In genomic region chr15:74229686-74230085, GRCh38 we compare ENCODE assay signal across 30 cellular contexts. TPM values are rescaled to one million over a fixed set of nuclear protein-coding genes. Genes with fewer than 3 reads are reported as not detected.
"Had no signal": no experiment of that assay in that cellular context is flagged by ENCODE, and none has a peak within 500 bp of the region (broad histone marks: within the 10 kb centered on the region; RNA-seq: fewer than 3 reads in every experiment).

No MANE protein-coding gene starts in this region.

- H3K9me3 Mint-ChIP-seq: activated CD4-positive, alpha-beta T cell treated with anti-CD3 and anti-CD28 coated beads, Interleukin-2, amount 10 ng/mL, durations not matched to agents 24 days and 14 days; activated naive CD4-positive, alpha-beta T cell treated with anti-CD3 and anti-CD28 coated beads, Interleukin-2, amount 50 U/mL, for 72 hours; activated naive CD8-positive, alpha-beta T cell treated with anti-CD3 and anti-CD28 coated beads, Interleukin-2, amount 50 U/mL, for 24 hours; activated T-cell treated with anti-CD3 and anti-CD28 coated beads, Interleukin-2, amount 50 U/mL, for 4 hours; central memory CD8-positive, alpha-beta T cell; WTC11 had no signal

- H3K36me3 Mint-ChIP-seq: activated CD8-positive, alpha-beta memory T cell treated with anti-CD3 and anti-CD28 coated beads, Interleukin-2, amount 10 ng/mL, durations not matched to agents 7 days and 5 days; activated naive CD4-positive, alpha-beta T cell treated with anti-CD3 and anti-CD28 coated beads, Interleukin-2, amount 50 U/mL, for 72 hours; WTC11 had no signal

- DNase-seq: activated CD4-positive, alpha-beta T cell treated with anti-CD3 and anti-CD28 coated beads, Interleukin-2, amount 10 ng/mL, durations not matched to agents 24 days and 14 days; activated CD4-positive, alpha-beta T cell treated with anti-CD3 and anti-CD28 coated beads, Interleukin-2, amount 50 U/mL, for 48 hours; activated CD4-positive, CD25-positive, alpha-beta regulatory T cell treated with anti-CD3 and anti-CD28 coated beads, Interleukin-2, amount 50 U/mL, for 72 hours; activated CD8-positive, alpha-beta memory T cell treated with anti-CD3 and anti-CD28 coated beads, Interleukin-2, amount 10 ng/mL, durations not matched to agents 7 days and 5 days; activated effector memory CD4-positive, alpha-beta T cell treated with anti-CD3 and anti-CD28 coated beads, Interleukin-2, amount 50 U/mL, for 16 hours; activated naive CD4-positive, alpha-beta T cell treated with Interleukin-2 at 50 U/mL for 16 hours; activated naive CD8-positive, alpha-beta T cell treated with anti-CD3 and anti-CD28 coated beads, Interleukin-2, amount 50 U/mL, for 24 hours; activated T-cell treated with anti-CD3 and anti-CD28 coated beads, Interleukin-2, amount 50 U/mL, for 4 hours; amniotic stem cell; body of pancreas; KG1; NCI-H1092; NCI-H1417; NCI-H2029; NCI-H226; RPMI8226; SW 1271 had no signal

- H3K4me3 Mint-ChIP-seq: activated CD4-positive, alpha-beta T cell treated with anti-CD3 and anti-CD28 coated beads, Interleukin-2, amount 10 ng/mL, durations not matched to agents 24 days and 14 days; activated CD8-positive, alpha-beta memory T cell treated with anti-CD3 and anti-CD28 coated beads, Interleukin-2, amount 10 ng/mL, durations not matched to agents 7 days and 5 days; activated naive CD8-positive, alpha-beta T cell treated with anti-CD3 and anti-CD28 coated beads, Interleukin-2, amount 50 U/mL, for 24 hours; activated T-cell treated with anti-CD3 and anti-CD28 coated beads, Interleukin-2, amount 50 U/mL, for 4 hours; central memory CD8-positive, alpha-beta T cell; IgD-negative memory B cell; WTC11 had no signal

- H3K9me3 ChIP-seq: ascending aorta, body of pancreas had no signal

- H3K27me3 ChIP-seq: ascending aorta, body of pancreas had no signal

- ATAC-seq: activated CD8-positive, alpha-beta memory T cell treated with anti-CD3 and anti-CD28 coated beads, Interleukin-2, amount 10 ng/mL, durations not matched to agents 7 days and 5 days; activated naive CD4-positive, alpha-beta T cell treated with anti-CD3 and anti-CD28 coated beads, Interleukin-2, amount 50 U/mL, for 72 hours; activated naive CD8-positive, alpha-beta T cell treated with anti-CD3 and anti-CD28 coated beads, Interleukin-2, amount 50 U/mL, for 24 hours; activated T-cell treated with anti-CD3 and anti-CD28 coated beads, Interleukin-2, amount 50 U/mL, for 4 hours; body of pancreas; Panc1; Right ventricle myocardium inferior; WTC11 had no signal

- H3K27ac ChIP-seq: ascending aorta, body of pancreas had no signal

- H3K4me1 Mint-ChIP-seq: activated CD4-positive, alpha-beta T cell treated with anti-CD3 and anti-CD28 coated beads, Interleukin-2, amount 10 ng/mL, durations not matched to agents 24 days and 14 days; activated CD8-positive, alpha-beta memory T cell treated with anti-CD3 and anti-CD28 coated beads, Interleukin-2, amount 10 ng/mL, durations not matched to agents 7 days and 5 days; activated naive CD8-positive, alpha-beta T cell treated with anti-CD3 and anti-CD28 coated beads, Interleukin-2, amount 50 U/mL, for 24 hours; central memory CD8-positive, alpha-beta T cell had no signal

- H3K36me3 ChIP-seq: ascending aorta had no signal

- H3K27ac Mint-ChIP-seq: activated CD4-positive, alpha-beta T cell treated with anti-CD3 and anti-CD28 coated beads, Interleukin-2, amount 10 ng/mL, durations not matched to agents 24 days and 14 days; activated CD8-positive, alpha-beta memory T cell treated with anti-CD3 and anti-CD28 coated beads, Interleukin-2, amount 10 ng/mL, durations not matched to agents 7 days and 5 days; activated naive CD4-positive, alpha-beta T cell treated with anti-CD3 and anti-CD28 coated beads, Interleukin-2, amount 50 U/mL, for 72 hours; activated naive CD8-positive, alpha-beta T cell treated with anti-CD3 and anti-CD28 coated beads, Interleukin-2, amount 50 U/mL, for 24 hours; IgD-negative memory B cell; WTC11 had no signal

- H3K4me3 ChIP-seq: ascending aorta, body of pancreas, SK-N-MC had no signal

RNA-seq across cellular contexts. Expression of gene CCDC33, which starts 6.4 kb away (rescaled TPM):
- total RNA-seq: activated CD4-positive, alpha-beta T cell treated with anti-CD3 and anti-CD28 coated beads, Interleukin-2, amount 10 ng/mL, durations not matched to agents 24 days and 14 days; activated CD8-positive, alpha-beta memory T cell treated with anti-CD3 and anti-CD28 coated beads, Interleukin-2, amount 10 ng/mL, durations not matched to agents 7 days and 5 days; activated naive CD4-positive, alpha-beta T cell treated with anti-CD3 and anti-CD28 coated beads, Interleukin-2, amount 50 U/mL, for 72 hours; activated T-cell treated with anti-CD3 and anti-CD28 coated beads, Interleukin-2, amount 50 U/mL, for 4 hours; ascending aorta; body of pancreas; LHCN-M2; NCI-H460; OCI-LY7; Right ventricle myocardium inferior; T-helper 1 cell treated with Interleukin-12 subunit alpha and Interleukin-12 subunit beta and Interleukin-4 antibody, amounts not matched to agents 30 ng/mL and 1 ng/mL, for 36 hours had no signal
- polyA plus RNA-seq: IgD-negative memory B cell had no signal

RNA-seq across cellular contexts. Expression of gene STRA6, which starts 27.1 kb away (rescaled TPM):
- total RNA-seq: activated CD4-positive, alpha-beta T cell treated with anti-CD3 and anti-CD28 coated beads, Interleukin-2, amount 10 ng/mL, durations not matched to agents 24 days and 14 days; activated T-cell treated with anti-CD3 and anti-CD28 coated beads, Interleukin-2, amount 50 U/mL, for 4 hours; ascending aorta; body of pancreas; LHCN-M2; OCI-LY7; Right ventricle myocardium inferior; T-helper 1 cell treated with Interleukin-12 subunit alpha and Interleukin-12 subunit beta and Interleukin-4 antibody, amounts not matched to agents 30 ng/mL and 1 ng/mL, for 36 hours had no signal
- polyA plus RNA-seq: IgD-negative memory B cell had no signal

RNA-seq across cellular contexts. Expression of gene ISLR, which starts 56.2 kb away (rescaled TPM):
- total RNA-seq: activated CD4-positive, alpha-beta T cell treated with anti-CD3 and anti-CD28 coated beads, Interleukin-2, amount 10 ng/mL, durations not matched to agents 24 days and 14 days; activated CD8-positive, alpha-beta memory T cell treated with anti-CD3 and anti-CD28 coated beads, Interleukin-2, amount 10 ng/mL, durations not matched to agents 7 days and 5 days; activated naive CD4-positive, alpha-beta T cell treated with anti-CD3 and anti-CD28 coated beads, Interleukin-2, amount 50 U/mL, for 72 hours; M059J; NCI-H460; OCI-LY7; T-helper 1 cell treated with Interleukin-12 subunit alpha and Interleukin-12 subunit beta and Interleukin-4 antibody, amounts not matched to agents 30 ng/mL and 1 ng/mL, for 36 hours had no signal
- polyA plus RNA-seq: IgD-negative memory B cell had no signal
